Comparison of ENCODE assay signal across 1 cellular context in genomic region chr1:173212952-173213491, GRCh38.
TF ChIP-seq lines count a peak whose summit lies in the region.

No MANE protein-coding gene starts in this region.

TF ChIP-seq in GM12878, 131 proteins besides CTCF, POLR2A, EP300 and RAD21 (continued from another document and continues in another):
- TF ChIP-seq, protein P1, sequence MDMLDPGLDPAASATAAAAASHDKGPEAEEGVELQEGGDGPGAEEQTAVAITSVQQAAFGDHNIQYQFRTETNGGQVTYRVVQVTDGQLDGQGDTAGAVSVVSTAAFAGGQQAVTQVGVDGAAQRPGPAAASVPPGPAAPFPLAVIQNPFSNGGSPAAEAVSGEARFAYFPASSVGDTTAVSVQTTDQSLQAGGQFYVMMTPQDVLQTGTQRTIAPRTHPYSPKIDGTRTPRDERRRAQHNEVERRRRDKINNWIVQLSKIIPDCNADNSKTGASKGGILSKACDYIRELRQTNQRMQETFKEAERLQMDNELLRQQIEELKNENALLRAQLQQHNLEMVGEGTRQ (IDR thresholded peaks at IDR 0.05; ENCODE audit: borderline replicate concordance, low read depth, low read length) = no peak
- TF ChIP-seq YY1 (IDR thresholded peaks at IDR 0.05; ENCODE audit: low read depth, low read length) (no peak), RAD51 (IDR thresholded peaks at IDR 0.05) (peak; percentile 28), NR2F1 (conservative IDR thresholded peaks at IDR 0.05) (peak; percentile 96), CUX1 (IDR thresholded peaks at IDR 0.05; ENCODE audit: insufficient replicate concordance, low read depth, low read length) (no peak), NR2C2 (IDR thresholded peaks at IDR 0.05; ENCODE audit: borderline replicate concordance, control insufficient read depth, insufficient read length, low read depth) (no peak), PAX5 (IDR thresholded peaks at IDR 0.05; ENCODE audit: borderline replicate concordance, low read depth, low read length) (peak; percentile 48; the same call in 1 of the 2 replicates), PKNOX1 (IDR thresholded peaks at IDR 0.05) (peak; percentile 56; the same call in 1 of the 2 replicates), ZNF24 (IDR thresholded peaks at IDR 0.05) (peak; percentile 97), SRF (IDR thresholded peaks at IDR 0.05; ENCODE audit: low read depth in 2 of 2, low read length in 2 of 2) (no peak), SMC3 (IDR thresholded peaks at IDR 0.05; ENCODE audit: borderline replicate concordance, low read length) (no peak), POLR2AphosphoS5 (IDR thresholded peaks at IDR 0.05; ENCODE audit: low read length) (no peak), GATAD2B (conservative IDR thresholded peaks at IDR 0.05; ENCODE audit: low read depth) (peak; percentile 89), YBX1 (IDR thresholded peaks at IDR 0.05) (no peak), RCOR1 (conservative IDR thresholded peaks at IDR 0.05; ENCODE audit: low read depth, low read length) (0 out of 2 replicates have a peak, but pooled peaks have one; percentile 77), TCF7 (IDR thresholded peaks at IDR 0.05; ENCODE audit: borderline replicate concordance) (peak; percentile 88), TAF1 (IDR thresholded peaks at IDR 0.05; ENCODE audit: borderline replicate concordance, low read depth, low read length) (no peak), PBX3 (IDR thresholded peaks at IDR 0.05; ENCODE audit: insufficient replicate concordance, low read depth, low read length) (no peak), POU2F2 (IDR thresholded peaks at IDR 0.05; ENCODE audit: borderline replicate concordance, low read depth, low read length) (no peak), CBX3 (IDR thresholded peaks at IDR 0.05; ENCODE audit: borderline replicate concordance, low read depth) (no peak), SUZ12 (IDR thresholded peaks at IDR 0.05; ENCODE audit: unreplicated experiment) (no peak), CHD1 (IDR thresholded peaks at IDR 0.05; ENCODE audit: low read depth, low read length) (no peak), E2F4 (IDR thresholded peaks at IDR 0.05; ENCODE audit: low read depth, low read length) (no peak), IRF3 (IDR thresholded peaks at IDR 0.05) (no peak)
- TF ChIP-seq, protein P2, sequence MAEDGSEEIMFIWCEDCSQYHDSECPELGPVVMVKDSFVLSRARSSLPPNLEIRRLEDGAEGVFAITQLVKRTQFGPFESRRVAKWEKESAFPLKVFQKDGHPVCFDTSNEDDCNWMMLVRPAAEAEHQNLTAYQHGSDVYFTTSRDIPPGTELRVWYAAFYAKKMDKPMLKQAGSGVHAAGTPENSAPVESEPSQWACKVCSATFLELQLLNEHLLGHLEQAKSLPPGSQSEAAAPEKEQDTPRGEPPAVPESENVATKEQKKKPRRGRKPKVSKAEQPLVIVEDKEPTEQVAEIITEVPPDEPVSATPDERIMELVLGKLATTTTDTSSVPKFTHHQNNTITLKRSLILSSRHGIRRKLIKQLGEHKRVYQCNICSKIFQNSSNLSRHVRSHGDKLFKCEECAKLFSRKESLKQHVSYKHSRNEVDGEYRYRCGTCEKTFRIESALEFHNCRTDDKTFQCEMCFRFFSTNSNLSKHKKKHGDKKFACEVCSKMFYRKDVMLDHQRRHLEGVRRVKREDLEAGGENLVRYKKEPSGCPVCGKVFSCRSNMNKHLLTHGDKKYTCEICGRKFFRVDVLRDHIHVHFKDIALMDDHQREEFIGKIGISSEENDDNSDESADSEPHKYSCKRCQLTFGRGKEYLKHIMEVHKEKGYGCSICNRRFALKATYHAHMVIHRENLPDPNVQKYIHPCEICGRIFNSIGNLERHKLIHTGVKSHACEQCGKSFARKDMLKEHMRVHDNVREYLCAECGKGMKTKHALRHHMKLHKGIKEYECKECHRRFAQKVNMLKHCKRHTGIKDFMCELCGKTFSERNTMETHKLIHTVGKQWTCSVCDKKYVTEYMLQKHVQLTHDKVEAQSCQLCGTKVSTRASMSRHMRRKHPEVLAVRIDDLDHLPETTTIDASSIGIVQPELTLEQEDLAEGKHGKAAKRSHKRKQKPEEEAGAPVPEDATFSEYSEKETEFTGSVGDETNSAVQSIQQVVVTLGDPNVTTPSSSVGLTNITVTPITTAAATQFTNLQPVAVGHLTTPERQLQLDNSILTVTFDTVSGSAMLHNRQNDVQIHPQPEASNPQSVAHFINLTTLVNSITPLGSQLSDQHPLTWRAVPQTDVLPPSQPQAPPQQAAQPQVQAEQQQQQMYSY (CRISPR knock-in tag; IDR thresholded peaks at IDR 0.05) = no peak
- TF ChIP-seq, protein P3, sequence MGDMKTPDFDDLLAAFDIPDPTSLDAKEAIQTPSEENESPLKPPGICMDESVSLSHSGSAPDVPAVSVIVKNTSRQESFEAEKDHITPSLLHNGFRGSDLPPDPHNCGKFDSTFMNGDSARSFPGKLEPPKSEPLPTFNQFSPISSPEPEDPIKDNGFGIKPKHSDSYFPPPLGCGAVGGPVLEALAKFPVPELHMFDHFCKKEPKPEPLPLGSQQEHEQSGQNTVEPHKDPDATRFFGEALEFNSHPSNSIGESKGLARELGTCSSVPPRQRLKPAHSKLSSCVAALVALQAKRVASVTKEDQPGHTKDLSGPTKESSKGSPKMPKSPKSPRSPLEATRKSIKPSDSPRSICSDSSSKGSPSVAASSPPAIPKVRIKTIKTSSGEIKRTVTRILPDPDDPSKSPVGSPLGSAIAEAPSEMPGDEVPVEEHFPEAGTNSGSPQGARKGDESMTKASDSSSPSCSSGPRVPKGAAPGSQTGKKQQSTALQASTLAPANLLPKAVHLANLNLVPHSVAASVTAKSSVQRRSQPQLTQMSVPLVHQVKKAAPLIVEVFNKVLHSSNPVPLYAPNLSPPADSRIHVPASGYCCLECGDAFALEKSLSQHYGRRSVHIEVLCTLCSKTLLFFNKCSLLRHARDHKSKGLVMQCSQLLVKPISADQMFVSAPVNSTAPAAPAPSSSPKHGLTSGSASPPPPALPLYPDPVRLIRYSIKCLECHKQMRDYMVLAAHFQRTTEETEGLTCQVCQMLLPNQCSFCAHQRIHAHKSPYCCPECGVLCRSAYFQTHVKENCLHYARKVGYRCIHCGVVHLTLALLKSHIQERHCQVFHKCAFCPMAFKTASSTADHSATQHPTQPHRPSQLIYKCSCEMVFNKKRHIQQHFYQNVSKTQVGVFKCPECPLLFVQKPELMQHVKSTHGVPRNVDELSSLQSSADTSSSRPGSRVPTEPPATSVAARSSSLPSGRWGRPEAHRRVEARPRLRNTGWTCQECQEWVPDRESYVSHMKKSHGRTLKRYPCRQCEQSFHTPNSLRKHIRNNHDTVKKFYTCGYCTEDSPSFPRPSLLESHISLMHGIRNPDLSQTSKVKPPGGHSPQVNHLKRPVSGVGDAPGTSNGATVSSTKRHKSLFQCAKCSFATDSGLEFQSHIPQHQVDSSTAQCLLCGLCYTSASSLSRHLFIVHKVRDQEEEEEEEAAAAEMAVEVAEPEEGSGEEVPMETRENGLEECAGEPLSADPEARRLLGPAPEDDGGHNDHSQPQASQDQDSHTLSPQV (IDR thresholded peaks at IDR 0.05) = peak; percentile 51; the same call in 1 of the 2 replicates
- TF ChIP-seq, protein P4, sequence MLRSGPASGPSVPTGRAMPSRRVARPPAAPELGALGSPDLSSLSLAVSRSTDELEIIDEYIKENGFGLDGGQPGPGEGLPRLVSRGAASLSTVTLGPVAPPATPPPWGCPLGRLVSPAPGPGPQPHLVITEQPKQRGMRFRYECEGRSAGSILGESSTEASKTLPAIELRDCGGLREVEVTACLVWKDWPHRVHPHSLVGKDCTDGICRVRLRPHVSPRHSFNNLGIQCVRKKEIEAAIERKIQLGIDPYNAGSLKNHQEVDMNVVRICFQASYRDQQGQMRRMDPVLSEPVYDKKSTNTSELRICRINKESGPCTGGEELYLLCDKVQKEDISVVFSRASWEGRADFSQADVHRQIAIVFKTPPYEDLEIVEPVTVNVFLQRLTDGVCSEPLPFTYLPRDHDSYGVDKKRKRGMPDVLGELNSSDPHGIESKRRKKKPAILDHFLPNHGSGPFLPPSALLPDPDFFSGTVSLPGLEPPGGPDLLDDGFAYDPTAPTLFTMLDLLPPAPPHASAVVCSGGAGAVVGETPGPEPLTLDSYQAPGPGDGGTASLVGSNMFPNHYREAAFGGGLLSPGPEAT (IDR thresholded peaks at IDR 0.05; ENCODE audit: low read depth) = peak; percentile 89
- TF ChIP-seq, protein P5, sequence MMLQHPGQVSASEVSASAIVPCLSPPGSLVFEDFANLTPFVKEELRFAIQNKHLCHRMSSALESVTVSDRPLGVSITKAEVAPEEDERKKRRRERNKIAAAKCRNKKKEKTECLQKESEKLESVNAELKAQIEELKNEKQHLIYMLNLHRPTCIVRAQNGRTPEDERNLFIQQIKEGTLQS (IDR thresholded peaks at IDR 0.05; ENCODE audit: borderline replicate concordance, extremely low read depth, low read depth, low read length) = no peak
